1 cellular context compared by ENCODE assay signal in the genomic region with DNA sequence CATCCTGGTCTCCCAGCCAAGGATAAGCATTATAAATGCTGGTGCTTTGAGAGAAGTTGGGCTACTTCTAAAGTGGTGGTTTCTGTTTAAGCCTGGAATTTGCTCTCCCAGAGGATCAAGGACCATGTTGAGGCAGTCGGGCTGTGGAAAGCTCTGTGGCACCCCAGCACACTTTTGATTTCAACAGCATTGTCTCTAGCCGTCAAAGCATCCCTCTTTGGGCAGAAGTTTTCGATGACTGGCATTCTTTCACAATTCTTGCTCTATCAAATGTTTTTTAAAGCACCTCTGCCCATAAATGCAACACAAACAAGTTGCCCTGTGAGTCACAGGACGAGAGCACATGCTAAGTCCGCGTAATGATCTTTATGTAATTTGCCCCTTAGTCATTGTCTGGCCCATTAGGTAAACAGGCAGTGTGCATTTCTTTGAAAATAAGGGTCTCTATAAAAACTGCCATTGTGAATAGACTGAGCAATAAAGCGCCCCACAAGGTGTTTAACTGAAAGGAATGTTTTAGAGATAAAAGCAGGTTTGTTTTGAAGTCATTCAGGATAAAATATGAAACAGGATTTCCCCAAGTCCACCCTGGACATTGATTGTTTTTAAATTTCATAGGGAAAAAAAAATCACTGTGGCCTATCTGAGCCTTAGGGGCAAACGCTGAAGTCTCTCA.
TF ChIP-seq lines count a peak whose summit lies in the region.

No MANE protein-coding gene starts in this region.

TF ChIP-seq in HepG2, 621 proteins besides CTCF, POLR2A, EP300 and RAD21 (continued from another document and continues in another):
- TF ChIP-seq, protein P1, sequence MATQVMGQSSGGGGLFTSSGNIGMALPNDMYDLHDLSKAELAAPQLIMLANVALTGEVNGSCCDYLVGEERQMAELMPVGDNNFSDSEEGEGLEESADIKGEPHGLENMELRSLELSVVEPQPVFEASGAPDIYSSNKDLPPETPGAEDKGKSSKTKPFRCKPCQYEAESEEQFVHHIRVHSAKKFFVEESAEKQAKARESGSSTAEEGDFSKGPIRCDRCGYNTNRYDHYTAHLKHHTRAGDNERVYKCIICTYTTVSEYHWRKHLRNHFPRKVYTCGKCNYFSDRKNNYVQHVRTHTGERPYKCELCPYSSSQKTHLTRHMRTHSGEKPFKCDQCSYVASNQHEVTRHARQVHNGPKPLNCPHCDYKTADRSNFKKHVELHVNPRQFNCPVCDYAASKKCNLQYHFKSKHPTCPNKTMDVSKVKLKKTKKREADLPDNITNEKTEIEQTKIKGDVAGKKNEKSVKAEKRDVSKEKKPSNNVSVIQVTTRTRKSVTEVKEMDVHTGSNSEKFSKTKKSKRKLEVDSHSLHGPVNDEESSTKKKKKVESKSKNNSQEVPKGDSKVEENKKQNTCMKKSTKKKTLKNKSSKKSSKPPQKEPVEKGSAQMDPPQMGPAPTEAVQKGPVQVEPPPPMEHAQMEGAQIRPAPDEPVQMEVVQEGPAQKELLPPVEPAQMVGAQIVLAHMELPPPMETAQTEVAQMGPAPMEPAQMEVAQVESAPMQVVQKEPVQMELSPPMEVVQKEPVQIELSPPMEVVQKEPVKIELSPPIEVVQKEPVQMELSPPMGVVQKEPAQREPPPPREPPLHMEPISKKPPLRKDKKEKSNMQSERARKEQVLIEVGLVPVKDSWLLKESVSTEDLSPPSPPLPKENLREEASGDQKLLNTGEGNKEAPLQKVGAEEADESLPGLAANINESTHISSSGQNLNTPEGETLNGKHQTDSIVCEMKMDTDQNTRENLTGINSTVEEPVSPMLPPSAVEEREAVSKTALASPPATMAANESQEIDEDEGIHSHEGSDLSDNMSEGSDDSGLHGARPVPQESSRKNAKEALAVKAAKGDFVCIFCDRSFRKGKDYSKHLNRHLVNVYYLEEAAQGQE (IDR thresholded peaks at IDR 0.05; ENCODE audit: borderline replicate concordance in 1 of 2, low read depth in 1 of 2, low read length in 2 of 2): 0 out of 4 replicates have a peak, but pooled peaks of 1 of the 2 experiments have one; percentile 38
- TF ChIP-seq ZSCAN31 (CRISPR knock-in tag; IDR thresholded peaks at IDR 0.05; ENCODE audit: low read depth) (0 out of 2 replicates have a peak, but pooled peaks have one; percentile 64), MAFK (conservative IDR thresholded peaks at IDR 0.05 in 1 of 2, IDR thresholded peaks at IDR 0.05 in 1 of 2; ENCODE audit: low read length in 2 of 2) (peak; percentile 69 to 87), ZNF331 (CRISPR knock-in tag; IDR thresholded peaks at IDR 0.05) (0 out of 2 replicates have a peak, but pooled peaks have one; percentile 34), GFI1 (CRISPR knock-in tag; IDR thresholded peaks at IDR 0.05; ENCODE audit: borderline replicate concordance) (peak; percentile 82), ZBTB3 (CRISPR knock-in tag; IDR thresholded peaks at IDR 0.05; ENCODE audit: borderline replicate concordance, low read depth) (peak; percentile 67; the same call in 1 of the 2 replicates), KMT2A (CRISPR knock-in tag; IDR thresholded peaks at IDR 0.05) (peak; percentile 65; the same call in 1 of the 2 replicates), ERF (CRISPR knock-in tag; IDR thresholded peaks at IDR 0.05) (peak; percentile 26; the same call in 1 of the 2 replicates), LRRFIP1 (CRISPR knock-in tag; conservative IDR thresholded peaks at IDR 0.05) (no peak), KDM5B (CRISPR knock-in tag; IDR thresholded peaks at IDR 0.05; ENCODE audit: borderline replicate concordance) (0 out of 2 replicates have a peak, but pooled peaks have one; percentile 29), ZNF205 (CRISPR knock-in tag; IDR thresholded peaks at IDR 0.05) (0 out of 2 replicates have a peak, but pooled peaks have one; percentile 55), ETV6 (CRISPR knock-in tag; conservative IDR thresholded peaks at IDR 0.05) (no peak), ZNF431 (CRISPR knock-in tag; IDR thresholded peaks at IDR 0.05; ENCODE audit: borderline replicate concordance, low read depth) (no peak), TBX2 (CRISPR knock-in tag; IDR thresholded peaks at IDR 0.05; ENCODE audit: borderline replicate concordance) (peak; percentile 58), ARID3A (IDR thresholded peaks at IDR 0.05; ENCODE audit: low read depth, low read length) (peak; percentile 92), ZKSCAN1 (IDR thresholded peaks at IDR 0.05; ENCODE audit: low read length) (peak; percentile 79), JUN (CRISPR knock-in tag; IDR thresholded peaks at IDR 0.05) (peak; percentile 89; the same call in 1 of the 2 replicates), TEAD2 (CRISPR knock-in tag; IDR thresholded peaks at IDR 0.05) (0 out of 2 replicates have a peak, but pooled peaks have one; percentile 59), FOXK1 (CRISPR knock-in tag; IDR thresholded peaks at IDR 0.05; ENCODE audit: borderline replicate concordance, low read depth) (peak; percentile 90), KDM1A (CRISPR knock-in tag; IDR thresholded peaks at IDR 0.05) (0 out of 2 replicates have a peak, but pooled peaks have one; percentile 7), TEAD3 (CRISPR knock-in tag; optimal IDR thresholded peaks at IDR 0.05; ENCODE audit: borderline replicate concordance) (peak; percentile 88), NR2C2 (CRISPR knock-in tag; IDR thresholded peaks at IDR 0.05; ENCODE audit: borderline replicate concordance) (peak; percentile 48; the same call in 1 of the 2 replicates), MEIS2 (CRISPR knock-in tag; IDR thresholded peaks at IDR 0.05) (no peak), ZNF781 (CRISPR knock-in tag; IDR thresholded peaks at IDR 0.05; ENCODE audit: borderline replicate concordance, not compliant biosample characterization) (no peak), TARDBP (CRISPR knock-in tag; IDR thresholded peaks at IDR 0.05) (0 out of 2 replicates have a peak, but pooled peaks have one; percentile 65), ZNF747 (CRISPR knock-in tag; IDR thresholded peaks at IDR 0.05; ENCODE audit: borderline replicate concordance) (0 out of 2 replicates have a peak, but pooled peaks have one; percentile 39), TCF7 (IDR thresholded peaks at IDR 0.05; ENCODE audit: low read depth) (peak; percentile 75), ATF3 (CRISPR knock-in tag; IDR thresholded peaks at IDR 0.05) (peak; percentile 72), NFE2 (CRISPR knock-in tag; IDR thresholded peaks at IDR 0.05) (peak; percentile 75), SP4 (CRISPR knock-in tag; IDR thresholded peaks at IDR 0.05) (0 out of 2 replicates have a peak, but pooled peaks have one; percentile 24), SALL1 (CRISPR knock-in tag; IDR thresholded peaks at IDR 0.05) (peak; percentile 50), STAT6 (CRISPR knock-in tag; IDR thresholded peaks at IDR 0.05; ENCODE audit: borderline replicate concordance) (no peak), RBAK (CRISPR knock-in tag; IDR thresholded peaks at IDR 0.05) (no peak), DMAP1 (CRISPR knock-in tag; IDR thresholded peaks at IDR 0.05) (peak; percentile 65; the same call in 1 of the 2 replicates), CHD2 (IDR thresholded peaks at IDR 0.05; ENCODE audit: low read depth, low read length) (0 out of 2 replicates have a peak, but pooled peaks have one; percentile 18), ZNF317 (CRISPR knock-in tag; IDR thresholded peaks at IDR 0.05) (0 out of 2 replicates have a peak, but pooled peaks have one; percentile 23), ZBTB7B (CRISPR knock-in tag; IDR thresholded peaks at IDR 0.05) (peak; percentile 69; the same call in 1 of the 2 replicates)
- TF ChIP-seq, protein P2, sequence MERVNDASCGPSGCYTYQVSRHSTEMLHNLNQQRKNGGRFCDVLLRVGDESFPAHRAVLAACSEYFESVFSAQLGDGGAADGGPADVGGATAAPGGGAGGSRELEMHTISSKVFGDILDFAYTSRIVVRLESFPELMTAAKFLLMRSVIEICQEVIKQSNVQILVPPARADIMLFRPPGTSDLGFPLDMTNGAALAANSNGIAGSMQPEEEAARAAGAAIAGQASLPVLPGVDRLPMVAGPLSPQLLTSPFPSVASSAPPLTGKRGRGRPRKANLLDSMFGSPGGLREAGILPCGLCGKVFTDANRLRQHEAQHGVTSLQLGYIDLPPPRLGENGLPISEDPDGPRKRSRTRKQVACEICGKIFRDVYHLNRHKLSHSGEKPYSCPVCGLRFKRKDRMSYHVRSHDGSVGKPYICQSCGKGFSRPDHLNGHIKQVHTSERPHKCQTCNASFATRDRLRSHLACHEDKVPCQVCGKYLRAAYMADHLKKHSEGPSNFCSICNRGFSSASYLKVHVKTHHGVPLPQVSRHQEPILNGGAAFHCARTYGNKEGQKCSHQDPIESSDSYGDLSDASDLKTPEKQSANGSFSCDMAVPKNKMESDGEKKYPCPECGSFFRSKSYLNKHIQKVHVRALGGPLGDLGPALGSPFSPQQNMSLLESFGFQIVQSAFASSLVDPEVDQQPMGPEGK (CRISPR knock-in tag; IDR thresholded peaks at IDR 0.05): 0 out of 2 replicates have a peak, but pooled peaks have one; percentile 34
- TF ChIP-seq, protein P3, sequence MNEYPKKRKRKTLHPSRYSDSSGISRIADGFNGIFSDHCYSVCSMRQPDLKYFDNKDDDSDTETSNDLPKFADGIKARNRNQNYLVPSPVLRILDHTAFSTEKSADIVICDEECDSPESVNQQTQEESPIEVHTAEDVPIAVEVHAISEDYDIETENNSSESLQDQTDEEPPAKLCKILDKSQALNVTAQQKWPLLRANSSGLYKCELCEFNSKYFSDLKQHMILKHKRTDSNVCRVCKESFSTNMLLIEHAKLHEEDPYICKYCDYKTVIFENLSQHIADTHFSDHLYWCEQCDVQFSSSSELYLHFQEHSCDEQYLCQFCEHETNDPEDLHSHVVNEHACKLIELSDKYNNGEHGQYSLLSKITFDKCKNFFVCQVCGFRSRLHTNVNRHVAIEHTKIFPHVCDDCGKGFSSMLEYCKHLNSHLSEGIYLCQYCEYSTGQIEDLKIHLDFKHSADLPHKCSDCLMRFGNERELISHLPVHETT (CRISPR knock-in tag; conservative IDR thresholded peaks at IDR 0.05): peak; percentile 25; the same call in 1 of the 2 replicates
- TF ChIP-seq, protein P4, sequence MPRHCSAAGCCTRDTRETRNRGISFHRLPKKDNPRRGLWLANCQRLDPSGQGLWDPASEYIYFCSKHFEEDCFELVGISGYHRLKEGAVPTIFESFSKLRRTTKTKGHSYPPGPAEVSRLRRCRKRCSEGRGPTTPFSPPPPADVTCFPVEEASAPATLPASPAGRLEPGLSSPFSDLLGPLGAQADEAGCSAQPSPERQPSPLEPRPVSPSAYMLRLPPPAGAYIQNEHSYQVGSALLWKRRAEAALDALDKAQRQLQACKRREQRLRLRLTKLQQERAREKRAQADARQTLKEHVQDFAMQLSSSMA (CRISPR knock-in tag; IDR thresholded peaks at IDR 0.05): no peak
- TF ChIP-seq, protein P5, sequence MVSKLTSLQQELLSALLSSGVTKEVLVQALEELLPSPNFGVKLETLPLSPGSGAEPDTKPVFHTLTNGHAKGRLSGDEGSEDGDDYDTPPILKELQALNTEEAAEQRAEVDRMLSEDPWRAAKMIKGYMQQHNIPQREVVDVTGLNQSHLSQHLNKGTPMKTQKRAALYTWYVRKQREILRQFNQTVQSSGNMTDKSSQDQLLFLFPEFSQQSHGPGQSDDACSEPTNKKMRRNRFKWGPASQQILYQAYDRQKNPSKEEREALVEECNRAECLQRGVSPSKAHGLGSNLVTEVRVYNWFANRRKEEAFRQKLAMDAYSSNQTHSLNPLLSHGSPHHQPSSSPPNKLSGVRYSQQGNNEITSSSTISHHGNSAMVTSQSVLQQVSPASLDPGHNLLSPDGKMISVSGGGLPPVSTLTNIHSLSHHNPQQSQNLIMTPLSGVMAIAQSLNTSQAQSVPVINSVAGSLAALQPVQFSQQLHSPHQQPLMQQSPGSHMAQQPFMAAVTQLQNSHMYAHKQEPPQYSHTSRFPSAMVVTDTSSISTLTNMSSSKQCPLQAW (CRISPR knock-in tag; IDR thresholded peaks at IDR 0.05): peak; percentile 59; the same call in 1 of the 2 replicates
